ENCODE assay signal across 8 cellular contexts in genomic region chr6:24520929-24521546, GRCh38. TPM values are rescaled to one million over a fixed set of nuclear protein-coding genes. Genes with fewer than 3 reads are reported as not detected.
A peak's percentile ranks its signal among the peaks of the same experiment; 100 is the strongest.
DNase-seq lines count a peak whose midpoint lies in the region; ATAC-seq, FAIRE-seq and TF ChIP-seq lines count a peak whose summit lies in the region.

No MANE protein-coding gene starts in this region.

- H3K4me3 ChIP-seq in mucosa of descending colon: no peak overlapping the region
- H3K4me3 ChIP-seq in neuronal stem cell (ENCODE audit: low read length in 2 of 2): no peak overlapping the region

- H3K23ac ChIP-seq in neuronal stem cell (ENCODE audit: low read depth, low read length, poor library complexity): no peak overlapping the region

- H3K4me3 Mint-ChIP-seq in effector memory CD8-positive, alpha-beta T cell: no peak overlapping the region

- WGBS in neuronal stem cell (ENCODE audit: extremely low coverage in 2 of 2, insufficient read length in 2 of 2, insufficient replicate concordance in 1 of 2), 2 donors: no CpG with 5 or more reads among the region's 6 CpGs

- no peaks in the 10 kb centered on the region for H3K27me3 ChIP-seq in neuronal stem cell (ENCODE audit: control insufficient read depth in 3 of 3, insufficient read depth in 3 of 3, low read depth in 1 of 3, low read length in 3 of 3)

- no peak overlapping the region for H3K9ac ChIP-seq in neuronal stem cell (ENCODE audit: low read depth, low read length, poor library complexity)

- no peaks in the 10 kb centered on the region for H3K4me1 ChIP-seq in mucosa of descending colon (ENCODE audit: low read depth)
- peaks cover 2 to 15% of the 10 kb centered on the region in 2 donors for H3K4me1 ChIP-seq in neuronal stem cell (ENCODE audit: control insufficient read depth in 2 of 2, insufficient read depth in 1 of 2, low read depth in 1 of 2, low read length in 2 of 2)

- no peak overlapping the region for H3K18ac ChIP-seq in neuronal stem cell (ENCODE audit: low read length)

- no peak overlapping the region for H4K8ac ChIP-seq in neuronal stem cell (ENCODE audit: low read depth, low read length)

- H2BK120ac ChIP-seq in neuronal stem cell (ENCODE audit: low read depth, low read length): no peak overlapping the region

- TF ChIP-seq CTCF in GM20000 (IDR thresholded peaks at IDR 0.05; ENCODE audit: extremely low read depth, missing control alignments) (peak; percentile 65), mucosa of descending colon (IDR thresholded peaks at IDR 0.05) (peak; percentile 40)

- H2AK5ac ChIP-seq in neuronal stem cell (ENCODE audit: low read depth, low read length): no peak overlapping the region

- ATAC-seq in effector memory CD8-positive, alpha-beta T cell (replicated peaks): peak; percentile 63
- ATAC-seq in mucosa of descending colon: peak; percentile 87

- DNase-seq in Daoy (ENCODE audit: low read depth): peak; percentile 49
- DNase-seq in GM20000 (ENCODE audit: low spot score): peak; percentile 56
- peak; percentile 28 for DNase-seq in HK-2 (ENCODE audit: unreplicated experiment)
- peak; percentile 28 for DNase-seq in UCSD-AML1 (lab: John Stamatoyannopoulos, UW; ENCODE audit: unreplicated experiment)
- peak in 2 of 3 experiments; percentile 3 to 27 for DNase-seq in effector memory CD8-positive, alpha-beta T cell
- peak in 2 of 3 donors; percentile 69 for DNase-seq in mucosa of descending colon
- peak; percentile 69 for DNase-seq in urothelium cell line (ENCODE audit: low spot score)
- no peak for DNase-seq in neuronal stem cell (ENCODE audit: low spot score)

- no peak overlapping the region for H3K4ac ChIP-seq in neuronal stem cell (ENCODE audit: low read length)

- no peak overlapping the region for H3K14ac ChIP-seq in neuronal stem cell (ENCODE audit: low read length)

- no peaks in the 10 kb centered on the region for H3K4me1 Mint-ChIP-seq in effector memory CD8-positive, alpha-beta T cell (ENCODE audit: low read depth in 2 of 2)

- H2BK12ac ChIP-seq in neuronal stem cell (ENCODE audit: low read length): no peak overlapping the region

- H3K4me2 ChIP-seq in neuronal stem cell (ENCODE audit: insufficient read depth, low read length, poor library complexity, severe bottlenecking): no peak overlapping the region

- H3K9me3 Mint-ChIP-seq in effector memory CD8-positive, alpha-beta T cell: no peaks in the 10 kb centered on the region

- no peaks in the 10 kb centered on the region for H3K9me3 ChIP-seq in mucosa of descending colon
- H3K9me3 ChIP-seq in neuronal stem cell (replicated peaks in 1 of 2; ENCODE audit: control insufficient read depth in 2 of 2, insufficient read depth in 1 of 2, low read depth in 1 of 2, low read length in 2 of 2): no peaks in the 10 kb centered on the region

- intact Hi-C loops in mucosa of descending colon (cut with DNase I, micrococcal nuclease): no loop called here

- H2BK15ac ChIP-seq in neuronal stem cell (ENCODE audit: low read length): no peak overlapping the region

- no peak overlapping the region for H2AFZ ChIP-seq in neuronal stem cell (ENCODE audit: low read length)

- H3K27ac ChIP-seq in neuronal stem cell (replicated peaks; ENCODE audit: low read length): no peak overlapping the region

- FAIRE-seq in urothelium cell line (lab: Jason Lieb, UNC): no peak

- peaks cover 8% of the 10 kb centered on the region for H3K36me3 Mint-ChIP-seq in effector memory CD8-positive, alpha-beta T cell (ENCODE audit: insufficient read depth)

- H3K79me1 ChIP-seq in neuronal stem cell (ENCODE audit: low read depth, low read length): no peaks in the 10 kb centered on the region

- no peaks in the 10 kb centered on the region for H3K36me3 ChIP-seq in mucosa of descending colon (ENCODE audit: low read depth)
- H3K36me3 ChIP-seq in neuronal stem cell (replicated peaks in 1 of 2; ENCODE audit: control insufficient read depth in 2 of 2, insufficient read depth in 2 of 2, low read length in 2 of 2): no peaks in the 10 kb centered on the region

- no peak overlapping the region for H4K91ac ChIP-seq in neuronal stem cell (ENCODE audit: low read depth, low read length, poor library complexity)

- no peak overlapping the region for H3K27ac Mint-ChIP-seq in effector memory CD8-positive, alpha-beta T cell

- H2BK5ac ChIP-seq in neuronal stem cell (ENCODE audit: low read length): no peak overlapping the region

- H3K27me3 Mint-ChIP-seq in effector memory CD8-positive, alpha-beta T cell: no peaks in the 10 kb centered on the region

RNA-seq across cellular contexts. Expression of gene ALDH5A1, which starts 26.3 kb away (rescaled TPM):
- 2.1 and 3.4 TPM in 2 replicates for total RNA-seq in Daoy (2014; rRNA removed; shearing (Covaris generic))
- 10 to 100 TPM in 1 of 3 donors, 1 to 10 TPM in 2; 5.9 to 18.2 (median 8.1) TPM for total RNA-seq in mucosa of descending colon
- 5.3 TPM for polyA plus RNA-seq in neuronal stem cell (2013, experiment 1 of 2)
- polyA plus RNA-seq in neuronal stem cell (2013, experiment 2 of 2): 5.3 TPM

RNA-seq across cellular contexts. Expression of gene GPLD1, which starts 31.7 kb away (rescaled TPM):
- 0.33 and 2.5 TPM in 2 replicates for total RNA-seq in Daoy (2014; rRNA removed; shearing (Covaris generic))
- total RNA-seq in mucosa of descending colon: 1 to 10 TPM in 2 of 3 donors, under 1 TPM in 1; 0.36 to 5.8 (median 1.8) TPM
- 2.0 TPM for polyA plus RNA-seq in neuronal stem cell (2013, experiment 1 of 2)
- 1.6 TPM for polyA plus RNA-seq in neuronal stem cell (2013, experiment 2 of 2)
